ENCODE assay signal across 1 cellular context in genomic region chr16:75265911-75266701, GRCh38.
A peak's percentile ranks its signal among the peaks of the same experiment; 100 is the strongest.
TF ChIP-seq lines count a peak whose summit lies in the region.

No MANE protein-coding gene starts in this region.

TF ChIP-seq in HepG2, 621 proteins besides CTCF, POLR2A, EP300 and RAD21 (continued from another document and continues in another):
- TF ChIP-seq REST (IDR thresholded peaks at IDR 0.05; ENCODE audit: borderline replicate concordance in 1 of 2, low read depth in 1 of 2, low read length in 2 of 2) (no peak; a peak in 2 of 4 replicates), CAMTA2 (CRISPR knock-in tag; IDR thresholded peaks at IDR 0.05; ENCODE audit: borderline replicate concordance) (peak; percentile 4; the same call in 1 of the 2 replicates), JUN (CRISPR knock-in tag; IDR thresholded peaks at IDR 0.05) (peak; percentile 62; the same call in 1 of the 2 replicates), HHEX (CRISPR knock-in tag; IDR thresholded peaks at IDR 0.05) (no peak), ETS1 (CRISPR knock-in tag; IDR thresholded peaks at IDR 0.05) (peak; percentile 63; the same call in 1 of the 2 replicates), ZNF883 (CRISPR knock-in tag; IDR thresholded peaks at IDR 0.05; ENCODE audit: not compliant biosample characterization) (peak; percentile 71), ZNF737 (CRISPR knock-in tag; IDR thresholded peaks at IDR 0.05; ENCODE audit: borderline replicate concordance) (no peak), ZNF567 (CRISPR knock-in tag; IDR thresholded peaks at IDR 0.05; ENCODE audit: borderline replicate concordance) (no peak), ZMYM4 (CRISPR knock-in tag; IDR thresholded peaks at IDR 0.05) (peak; percentile 55), ZNF646 (CRISPR knock-in tag; IDR thresholded peaks at IDR 0.05) (no peak), ZBTB44 (CRISPR knock-in tag; IDR thresholded peaks at IDR 0.05) (peak; percentile 44; the same call in 1 of the 2 replicates), ZNF75D (CRISPR knock-in tag; IDR thresholded peaks at IDR 0.05; ENCODE audit: borderline replicate concordance) (no peak), POLR2AphosphoS5 (IDR thresholded peaks at IDR 0.05; ENCODE audit: low read depth, low read length) (peak; percentile 64), ZNF550 (CRISPR knock-in tag; IDR thresholded peaks at IDR 0.05; ENCODE audit: borderline replicate concordance) (0 out of 2 replicates have a peak, but pooled peaks have one; percentile 28), ZNF775 (CRISPR knock-in tag; IDR thresholded peaks at IDR 0.05; ENCODE audit: borderline replicate concordance) (peak; percentile 84; the same call in 1 of the 2 replicates), ZNF224 (CRISPR knock-in tag; IDR thresholded peaks at IDR 0.05) (no peak), FOSL1 (CRISPR knock-in tag; IDR thresholded peaks at IDR 0.05; ENCODE audit: borderline replicate concordance) (0 out of 2 replicates have a peak, but pooled peaks have one; percentile 10), TAF15 (IDR thresholded peaks at IDR 0.05; ENCODE audit: low read depth, low read length, poor library complexity, severe bottlenecking) (no peak), NCOA5 (CRISPR knock-in tag; IDR thresholded peaks at IDR 0.05) (no peak), AHR (CRISPR knock-in tag; IDR thresholded peaks at IDR 0.05) (peak; percentile 74; the same call in 1 of the 2 replicates), ZNF614 (CRISPR knock-in tag; IDR thresholded peaks at IDR 0.05; ENCODE audit: borderline replicate concordance) (peak; percentile 28; the same call in 1 of the 2 replicates), ZNF331 (CRISPR knock-in tag; IDR thresholded peaks at IDR 0.05) (peak; percentile 81), CSRNP2 (CRISPR knock-in tag; conservative IDR thresholded peaks at IDR 0.05; ENCODE audit: low read depth) (no peak), NFE2L1 (CRISPR knock-in tag; IDR thresholded peaks at IDR 0.05; ENCODE audit: borderline replicate concordance) (no peak), ZNF792 (CRISPR knock-in tag; IDR thresholded peaks at IDR 0.05) (peak; percentile 54; the same call in 1 of the 2 replicates), FOXK2 (IDR thresholded peaks at IDR 0.05) (no peak), IKZF4 (CRISPR knock-in tag; IDR thresholded peaks at IDR 0.05; ENCODE audit: borderline replicate concordance, low read depth, not compliant biosample characterization) (no peak), KLF15 (CRISPR knock-in tag; IDR thresholded peaks at IDR 0.05; ENCODE audit: borderline replicate concordance) (peak; percentile 92), USF2 (IDR thresholded peaks at IDR 0.05; ENCODE audit: low read depth, low read length) (no peak), USF2 (CRISPR knock-in tag; IDR thresholded peaks at IDR 0.05; ENCODE audit: borderline replicate concordance) (no peak), PAX8 (CRISPR knock-in tag; IDR thresholded peaks at IDR 0.05; ENCODE audit: borderline replicate concordance) (no peak; the same call in 1 of the 2 replicates), GMEB1 (CRISPR knock-in tag; IDR thresholded peaks at IDR 0.05; ENCODE audit: borderline replicate concordance) (peak; percentile 60; the same call in 1 of the 2 replicates), TSC22D2 (CRISPR knock-in tag; IDR thresholded peaks at IDR 0.05; ENCODE audit: borderline replicate concordance) (no peak), ZNF629 (CRISPR knock-in tag; conservative IDR thresholded peaks at IDR 0.05) (no peak), BCL6 (CRISPR knock-in tag; IDR thresholded peaks at IDR 0.05) (peak; percentile 40), MIER3 (CRISPR knock-in tag; IDR thresholded peaks at IDR 0.05; ENCODE audit: borderline replicate concordance) (peak; percentile 63; the same call in 1 of the 2 replicates), GTF3A (CRISPR knock-in tag; conservative IDR thresholded peaks at IDR 0.05) (0 out of 2 replicates have a peak, but pooled peaks have one; percentile 71), HNF4G (IDR thresholded peaks at IDR 0.05; ENCODE audit: borderline replicate concordance, low read depth, low read length) (peak; percentile 7; the same call in 1 of the 2 replicates), HNF4G (CRISPR knock-in tag; IDR thresholded peaks at IDR 0.05; ENCODE audit: borderline replicate concordance, low read depth) (no peak), ZNF136 (CRISPR knock-in tag; IDR thresholded peaks at IDR 0.05; ENCODE audit: low read depth) (peak; percentile 79; the same call in 1 of the 2 replicates), ARNT2 (CRISPR knock-in tag; IDR thresholded peaks at IDR 0.05; ENCODE audit: low read depth) (peak; percentile 80; the same call in 1 of the 2 replicates), IRF2 (CRISPR knock-in tag; IDR thresholded peaks at IDR 0.05) (peak; percentile 66), REXO4 (CRISPR knock-in tag; IDR thresholded peaks at IDR 0.05; ENCODE audit: borderline replicate concordance) (no peak)
